ENCODE assay signal across 8 cellular contexts in genomic region chrX:37847733-37848197, GRCh38. TPM values are rescaled to one million over a fixed set of nuclear protein-coding genes. Genes with fewer than 3 reads are reported as not detected.
DNase-seq lines count a peak whose midpoint lies in the region; ATAC-seq, FAIRE-seq and TF ChIP-seq lines count a peak whose summit lies in the region.

No MANE protein-coding gene starts in this region.

- H3K27me3 ChIP-seq in BE2C (no peaks in the 10 kb centered on the region), HAP-1 (ENCODE audit: low read depth) (no peaks in the 10 kb centered on the region), GM12878 (replicated peaks in 1 of 2; ENCODE audit: control insufficient read depth in 2 of 2, insufficient read depth in 2 of 2, low read length in 1 of 2) (no peaks in the 10 kb centered on the region), mucosa of rectum (ENCODE audit: control insufficient read depth in 2 of 2, insufficient read depth in 2 of 2, low read length in 2 of 2) (no peaks in the 10 kb centered on the region)

- peak overlapping the region; percentile 93 for H2AFZ ChIP-seq in GM12878 (ENCODE audit: control insufficient read depth, low read depth, low read length)

- in situ Hi-C loops in HAP-1 (cut with MboI; ENCODE audit: low sequenced_read_pairs), result no loop called here
- in situ Hi-C loops in GM12878 (cut with MboI), result loop anchor here (25.0 kb wide), 1 partner anchor 360 kb away; no protein-coding TSS in a partner anchor
- in situ Hi-C loops in GM13976 (cut with MboI; ENCODE audit: low sequenced_read_pairs, unreplicated experiment), result loop anchor here (25.0 kb wide), 1 partner anchor 335 kb away; no protein-coding TSS in a partner anchor

- 24% methylated on average over 5 of the region's 5 CpGs for WGBS in GM12878 (ENCODE audit: insufficient coverage, insufficient replicate concordance, low lambda C conversion rate, missing lambda C conversion rate)

- ATAC-seq in GM12878, result no peak; the same call in 2 of the 3 replicates

- BruUV-seq in GM12878 (replicated peaks; lab: Mats Ljungman, UMichigan), result no TSS peak

- no peak for TF ChIP-seq EP300 in GM12878 (IDR thresholded peaks at IDR 0.05; ENCODE audit: borderline replicate concordance in 1 of 2, control insufficient read depth in 1 of 2, low read depth in 2 of 2, low read length in 2 of 2)

- POLR2A ChIA-PET in GM12878 (lab: Charles Lee), result no interaction called here

- intact Hi-C loops in GM12878 (cut with micrococcal nuclease; ENCODE audit: unreplicated experiment), result no loop called here

- TF ChIP-seq RAD21 in GM12878 (IDR thresholded peaks at IDR 0.05; ENCODE audit: insufficient read depth, low read depth, low read length), result no peak

- DNase-seq in BE2C, result no peak
- DNase-seq in HAP-1 (ENCODE audit: low spot score in 2 of 2), result no peak
- DNase-seq in GM12878 (ENCODE audit: low read depth, low spot score), result no peak
- DNase-seq in T1000 (lab: John Stamatoyannopoulos, UW), result no peak
- DNase-seq in glomerular visceral epithelial cell (ENCODE audit: extremely low spot score), result no peak
- no peak for DNase-seq in KG1 (lab: John Stamatoyannopoulos, UW)
- no peak for DNase-seq in GM13976 (ENCODE audit: low spot score)

- CTCF ChIA-PET in GM12878 (lab: Yijun Ruan, JAX), result interaction anchor here (1.0 to 1.1 kb wide), 3 partner anchors 20 to 86 kb away, joined by 3 to 4 read pairs (median 3); no protein-coding TSS in a partner anchor

- H4K20me1 ChIP-seq in GM12878 (ENCODE audit: control insufficient read depth, insufficient read depth), result no peaks in the 10 kb centered on the region

- SMC1A ChIA-PET in GM12878 (lab: Charles Lee; ENCODE audit: uncharacterized antibody, unreplicated experiment), result no interaction called here

- no peak for TF ChIP-seq CTCF in BE2C (IDR thresholded peaks at IDR 0.05; ENCODE audit: low read depth, low read length)
- no peak for TF ChIP-seq CTCF in GM12878 (IDR thresholded peaks at IDR 0.05 in 2 of 3, conservative IDR thresholded peaks at IDR 0.05 in 1 of 3; ENCODE audit: control insufficient read depth in 2 of 3, extremely low read depth in 1 of 3, insufficient read depth in 1 of 3, low read depth in 3 of 3, low read length in 3 of 3)
- no peak for TF ChIP-seq CTCF in GM13976 (IDR thresholded peaks at IDR 0.05; ENCODE audit: borderline replicate concordance, control extremely low read depth, extremely low read depth, insufficient read depth, missing control alignments)

- RAD21 ChIA-PET in GM12878 (lab: Charles Lee; ENCODE audit: unreplicated experiment), result no interaction called here

- H3K9me3 ChIP-seq in BE2C, result no peaks in the 10 kb centered on the region
- no peaks in the 10 kb centered on the region for H3K9me3 ChIP-seq in HAP-1
- H3K9me3 ChIP-seq in GM12878 (replicated peaks; ENCODE audit: control insufficient read depth, insufficient read depth, low read length), result no peaks in the 10 kb centered on the region
- H3K9me3 ChIP-seq in mucosa of rectum (ENCODE audit: control insufficient read depth in 2 of 2, low read length in 2 of 2), result no peaks in the 10 kb centered on the region

- no peaks in the 10 kb centered on the region for H3K36me3 ChIP-seq in BE2C
- H3K36me3 ChIP-seq in HAP-1 (replicated peaks), result no peaks in the 10 kb centered on the region
- H3K36me3 ChIP-seq in GM12878 (ENCODE audit: control insufficient read depth in 2 of 2, insufficient read depth in 2 of 2, low read length in 1 of 2), result no peaks in the 10 kb centered on the region
- H3K36me3 ChIP-seq in mucosa of rectum (ENCODE audit: control insufficient read depth in 2 of 2, insufficient read depth in 2 of 2, low read length in 2 of 2), result no peaks in the 10 kb centered on the region

- no peak for TF ChIP-seq POLR2A in GM12878 (IDR thresholded peaks at IDR 0.05; ENCODE audit: low read depth, low read length)

- H3K4me3 ChIP-seq in BE2C (ENCODE audit: low read depth, low read length), result peak overlapping the region; percentile 58
- peak overlapping the region; percentile 61 for H3K4me3 ChIP-seq in HAP-1
- H3K4me3 ChIP-seq in GM12878, result peak overlapping the region; percentile 81; the same call in 1 of the 2 replicates
- peak overlapping the region; percentile 72 to 74 for H3K4me3 ChIP-seq in mucosa of rectum (ENCODE audit: low read length in 2 of 2)

- H3K79me2 ChIP-seq in GM12878 (ENCODE audit: control insufficient read depth, insufficient read depth, low read length), result no peaks in the 10 kb centered on the region

- H3K9ac ChIP-seq in GM12878 (ENCODE audit: control insufficient read depth, insufficient read depth, low read length), result peak overlapping the region; percentile 47
- peak overlapping the region; percentile 35 to 79 for H3K9ac ChIP-seq in mucosa of rectum (ENCODE audit: low read depth in 1 of 2, low read length in 2 of 2)

- FAIRE-seq in GM12878 (lab: Jason Lieb, UNC), result no peak

- H3K27ac ChIP-seq in GM12878 (ENCODE audit: control insufficient read depth, insufficient read depth), result peak overlapping the region; percentile 46; the same call in 1 of the 2 replicates
- peak overlapping the region; percentile 67 to 69 for H3K27ac ChIP-seq in mucosa of rectum (ENCODE audit: low read depth in 2 of 2, low read length in 2 of 2)

- H3K4me1 ChIP-seq in BE2C, result no peaks in the 10 kb centered on the region
- peaks cover 6% of the 10 kb centered on the region; the same call in 1 of the 2 replicates for H3K4me1 ChIP-seq in HAP-1
- no peaks in the 10 kb centered on the region for H3K4me1 ChIP-seq in GM12878 (ENCODE audit: control insufficient read depth, insufficient read depth, low read length)
- H3K4me1 ChIP-seq in mucosa of rectum (ENCODE audit: control insufficient read depth in 2 of 2, insufficient read depth in 2 of 2, low read length in 2 of 2), result no peaks in the 10 kb centered on the region

- peak overlapping the region; percentile 66 for H3K4me2 ChIP-seq in GM12878 (ENCODE audit: control insufficient read depth, insufficient read depth)

TF ChIP-seq in GM12878, 131 proteins besides CTCF, POLR2A, EP300 and RAD21 (continues in another document):
- no peak for TF ChIP-seq ZZZ3 (IDR thresholded peaks at IDR 0.05; ENCODE audit: control insufficient read depth, insufficient read length, low read depth)
- TF ChIP-seq HSF1 (IDR thresholded peaks at IDR 0.05; ENCODE audit: low read depth, low read length), result no peak
- TF ChIP-seq SREBF1 (IDR thresholded peaks at IDR 0.05; ENCODE audit: low read length), result no peak
- no peak for TF ChIP-seq SPI1 (IDR thresholded peaks at IDR 0.05; ENCODE audit: borderline replicate concordance, insufficient read depth, low read depth, low read length)
- no peak for TF ChIP-seq CBFB (IDR thresholded peaks at IDR 0.05; ENCODE audit: low read depth)

RNA-seq across cellular contexts. Expression of gene DYNLT3, which starts 0.4 kb away (rescaled TPM):
- 13.6 TPM for polyA plus RNA-seq in BE2C (2012; ENCODE audit: insufficient read depth, insufficient read length, low read depth)
- 5.9 and 6.2 TPM in 2 replicates for total RNA-seq in GM12878 (2013; cell fraction: nucleolus; rRNA removed)
- total RNA-seq in GM12878 (2014; rRNA removed) (9.7 and 12.9 TPM in 2 replicates), GM12878 (2014; rRNA removed; fragmentation: Illumina TruSeq; extraction: Trizol) (11.9 and 12.7 TPM in 2 replicates), GM12878 (2021) (8.0 and 8.3 TPM in 2 replicates)
- polyA plus RNA-seq in GM12878 (2011; ENCODE audit: low read depth), result 3.4 TPM
- polyA plus RNA-seq in GM12878 (2011; rRNA removed) (15.6 and 24.8 TPM in 2 replicates), GM12878 (2014; fragmentation: Illumina TruSeq; extraction: Trizol) (11.7 and 16.8 TPM in 2 replicates), GM12878 (2014; fragmentation: Nextera tagmentation; extraction: Ambion mirVana) (10 to 100 TPM; 14.9 to 19.2 TPM), GM12878 (2014; rRNA removed) (8.0 and 10.0 TPM in 2 replicates), GM12878 (2016; fragmentation: Nextera tagmentation; extraction: Ambion mirVana) (10 to 100 TPM; 13.7 to 13.8 TPM)
- 4.5 and 7.4 TPM in 2 replicates for polyA plus RNA-seq in GM12878 (2011; cell fraction: cytosol; rRNA removed)
- polyA plus RNA-seq in GM12878 (2011; cell fraction: nucleus; rRNA removed), result 3.6 and 5.1 TPM in 2 replicates
- polyA plus RNA-seq in GM12878 (2012), result 7.4 and 8.8 TPM in 2 replicates
- 3.5 and 7.0 TPM in 2 replicates for polyA minus RNA-seq in GM12878 (2011; rRNA and poly(A)+ RNA removed)
- polyA minus RNA-seq in GM12878 (2011; cell fraction: cytosol; rRNA and poly(A)+ RNA removed), result 2.7 and 4.3 TPM in 2 replicates
- polyA minus RNA-seq in GM12878 (2011; cell fraction: nucleus; rRNA and poly(A)+ RNA removed), result 3.3 and 3.5 TPM in 2 replicates
